ENCODE assay signal across 13 cellular contexts in the genomic region with DNA sequence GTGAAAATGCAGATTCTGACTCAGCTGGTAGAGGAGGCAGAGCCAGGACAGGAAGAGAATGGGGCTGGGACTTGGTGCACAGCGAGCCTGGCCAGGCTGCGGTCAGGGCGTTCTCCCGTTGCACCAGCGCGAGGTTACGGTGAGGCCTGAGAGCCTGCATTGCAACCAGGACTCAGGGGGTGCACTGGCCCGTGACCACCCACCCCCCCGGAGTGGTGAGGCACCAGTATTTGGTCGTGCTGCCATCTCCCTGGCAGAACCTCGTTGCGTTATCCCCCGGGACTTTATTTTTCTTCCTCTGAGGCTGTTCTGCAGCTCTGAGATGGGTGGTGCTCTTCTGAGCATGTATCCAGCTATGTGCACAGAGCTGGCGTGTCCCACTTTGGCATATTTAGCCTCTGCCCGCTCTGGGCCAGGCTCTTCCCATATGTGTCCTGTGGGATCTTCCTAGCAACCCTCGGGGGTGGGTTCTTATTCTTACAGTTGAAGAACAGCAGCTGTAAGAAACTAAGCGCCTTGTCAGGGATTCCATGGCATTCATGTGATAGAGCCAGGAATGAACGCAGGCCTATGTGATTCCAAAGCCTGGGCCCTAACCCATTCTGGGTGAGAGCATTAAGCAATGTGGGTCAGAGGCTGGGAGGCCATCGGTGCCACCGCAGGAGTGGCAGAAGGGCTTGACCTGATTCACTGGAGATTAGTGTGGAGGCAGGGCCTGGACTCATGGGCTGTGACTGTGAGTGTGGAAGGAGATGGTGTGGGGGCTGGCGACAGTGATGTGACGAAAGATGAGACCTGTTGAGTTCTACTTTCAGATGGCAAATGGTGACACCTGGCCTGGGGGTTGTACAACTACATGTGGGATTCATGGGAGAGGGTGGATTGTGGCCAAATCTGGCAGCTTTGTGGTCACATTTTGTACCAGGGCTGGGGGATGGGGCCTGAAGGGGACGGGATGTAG. TPM values are rescaled to one million over a fixed set of nuclear protein-coding genes. Genes with fewer than 3 reads are reported as not detected.
DNase-seq lines count a peak whose midpoint lies in the region; ATAC-seq and TF ChIP-seq lines count a peak whose summit lies in the region.
"Had no signal": no experiment of that assay in that cellular context is flagged by ENCODE, and none has a peak within 500 bp of the region (broad histone marks: within the 10 kb centered on the region; RNA-seq: fewer than 3 reads in every experiment).

No MANE protein-coding gene starts in this region.

- H3K27ac ChIP-seq in endodermal cell (ENCODE audit: low read depth, low read length): no peak overlapping the region
- H3K27ac ChIP-seq: cardiac muscle cell had no signal

- no peaks in the 10 kb centered on the region for H3K27me3 Mint-ChIP-seq in activated T-cell treated with anti-CD3 and anti-CD28 coated beads, Interleukin-2, amount 50 U/mL, for 24 hours
- H3K27me3 Mint-ChIP-seq in endodermal cell (ENCODE audit: insufficient read depth): peaks cover 11% of the 10 kb centered on the region
- H3K27me3 Mint-ChIP-seq in stimulated activated naive B cell treated with anti-CD40 and anti-IgM and Interleukin-4, amounts not matched to agents 10 μg/mL and 1 μg/mL and 100 μg/mL, for 72 hours: no peaks in the 10 kb centered on the region

- H3K36me3 ChIP-seq in endodermal cell (ENCODE audit: control insufficient read depth, insufficient read depth, low read length): no peaks in the 10 kb centered on the region
- H3K36me3 ChIP-seq: cardiac muscle cell had no signal

- peaks cover 72% of the 10 kb centered on the region for H3K4me1 Mint-ChIP-seq in activated T-cell treated with anti-CD3 and anti-CD28 coated beads, Interleukin-2, amount 50 U/mL, for 24 hours (ENCODE audit: low read depth)
- H3K4me1 Mint-ChIP-seq in endodermal cell: peaks cover 42% of the 10 kb centered on the region
- peaks cover 53 to 68% of the 10 kb centered on the region in 2 donors for H3K4me1 Mint-ChIP-seq in stimulated activated naive B cell treated with anti-CD40 and anti-IgM and Interleukin-4, amounts not matched to agents 10 μg/mL and 1 μg/mL and 100 μg/mL, for 72 hours

- H3K4me3 Mint-ChIP-seq in activated T-cell treated with anti-CD3 and anti-CD28 coated beads, Interleukin-2, amount 50 U/mL, for 24 hours: peak overlapping the region; percentile 89
- H3K4me3 Mint-ChIP-seq in endodermal cell: no peak overlapping the region
- peak overlapping the region; percentile 33 to 64 for H3K4me3 Mint-ChIP-seq in stimulated activated naive B cell treated with anti-CD40 and anti-IgM and Interleukin-4, amounts not matched to agents 10 μg/mL and 1 μg/mL and 100 μg/mL, for 72 hours

- no peaks in the 10 kb centered on the region for H3K9me3 Mint-ChIP-seq in activated T-cell treated with anti-CD3 and anti-CD28 coated beads, Interleukin-2, amount 50 U/mL, for 24 hours
- H3K9me3 Mint-ChIP-seq in endodermal cell: no peaks in the 10 kb centered on the region
- H3K9me3 Mint-ChIP-seq in stimulated activated naive B cell treated with anti-CD40 and anti-IgM and Interleukin-4, amounts not matched to agents 10 μg/mL and 1 μg/mL and 100 μg/mL, for 72 hours: no peaks in the 10 kb centered on the region

- H3K27ac Mint-ChIP-seq in activated T-cell treated with anti-CD3 and anti-CD28 coated beads, Interleukin-2, amount 50 U/mL, for 24 hours: peak overlapping the region; percentile 72
- peak overlapping the region; percentile 36 for H3K27ac Mint-ChIP-seq in endodermal cell
- peak overlapping the region; percentile 60 for H3K27ac Mint-ChIP-seq in stimulated activated naive B cell treated with anti-CD40 and anti-IgM and Interleukin-4, amounts not matched to agents 10 μg/mL and 1 μg/mL and 100 μg/mL, for 72 hours

- no peaks in the 10 kb centered on the region for H3K4me1 ChIP-seq in endodermal cell (ENCODE audit: control insufficient read depth, insufficient read depth, low read length)

- peak; percentile 22 for ATAC-seq in HG03565 (IDR thresholded peaks at IDR 0.05; ENCODE audit: unreplicated experiment)
- peak in 1 of 2 donors; percentile 2 for ATAC-seq in stimulated activated naive B cell treated with anti-CD40 and anti-IgM and Interleukin-4, amounts not matched to agents 10 μg/mL and 1 μg/mL and 100 μg/mL, for 72 hours (replicated peaks)
- ATAC-seq in HG02981 (IDR thresholded peaks at IDR 0.05; ENCODE audit: unreplicated experiment): no peak

- DNase-seq in activated T-cell treated with anti-CD3 and anti-CD28 coated beads, Interleukin-2, amount 50 U/mL, for 24 hours: no peak
- DNase-seq in activated T-cell treated with anti-CD3 and anti-CD28 coated beads, Interleukin-2, amount 50 U/mL, for 48 hours: no peak
- DNase-seq in endodermal cell: peak; percentile 34
- DNase-seq in stimulated activated naive B cell treated with anti-CD40 and anti-IgM and Interleukin-4, amounts not matched to agents 10 μg/mL and 1 μg/mL and 100 μg/mL, for 72 hours: peak; percentile 36
- DNase-seq in activated effector memory CD4-positive, alpha-beta T cell treated with anti-CD3 and anti-CD28 coated beads, Interleukin-2, amount 50 U/mL, for 16 hours: no peak
- DNase-seq in stimulated activated CD4-positive, alpha-beta T cell treated with anti-CD3 and anti-CD28 coated beads, Interleukin-15, amount 100 ng/mL, for 24 hours: no peak
- DNase-seq: islet precursor cell; MM.1S; stimulated activated CD4-positive, alpha-beta T cell treated with anti-CD3 and anti-CD28 coated beads, Interleukin-4, amount 100 ng/mL, for 1 hour; T1000 had no signal

- WGBS in endodermal cell (ENCODE audit: insufficient coverage in 1 of 2, insufficient read length in 1 of 2), 2 experiments: 95% methylated on average over 13 to 23 of the region's 23 CpGs

- no peak overlapping the region for H3K4me3 ChIP-seq in endodermal cell (ENCODE audit: low read length)
- H3K4me3 ChIP-seq: cardiac muscle cell had no signal

- TF ChIP-seq CTCF in endodermal cell (conservative IDR thresholded peaks at IDR 0.05): no peak

- H3K9ac ChIP-seq in endodermal cell (ENCODE audit: extremely low read depth, low read length, poor library complexity, severe bottlenecking): no peak overlapping the region

- H3K9me3 ChIP-seq in endodermal cell (ENCODE audit: control insufficient read depth, low read length): no peaks in the 10 kb centered on the region

- peaks cover 35% of the 10 kb centered on the region for H3K36me3 Mint-ChIP-seq in activated T-cell treated with anti-CD3 and anti-CD28 coated beads, Interleukin-2, amount 50 U/mL, for 24 hours (ENCODE audit: low read depth)
- no peaks in the 10 kb centered on the region for H3K36me3 Mint-ChIP-seq in endodermal cell (ENCODE audit: low read depth)
- peaks cover 7 to 17% of the 10 kb centered on the region in 2 donors for H3K36me3 Mint-ChIP-seq in stimulated activated naive B cell treated with anti-CD40 and anti-IgM and Interleukin-4, amounts not matched to agents 10 μg/mL and 1 μg/mL and 100 μg/mL, for 72 hours

- peaks cover 9% of the 10 kb centered on the region for H3K27me3 ChIP-seq in endodermal cell (ENCODE audit: control insufficient read depth, insufficient read depth, low read length, poor library complexity, severe bottlenecking)
- H3K27me3 ChIP-seq: cardiac muscle cell had no signal

RNA-seq across cellular contexts. Expression of gene TADA2B, which starts 3.1 kb away (rescaled TPM):
- total RNA-seq in endodermal cell: 10 to 100 TPM; 17.3 to 17.5 TPM
- 11.6 TPM for polyA plus RNA-seq in endodermal cell (2013, experiment 1 of 2)
- polyA plus RNA-seq in endodermal cell (2013, experiment 2 of 2): 10.6 TPM

RNA-seq across cellular contexts. Expression of gene GRPEL1, which starts 21.6 kb away (rescaled TPM):
- 10 to 100 TPM; 18.5 to 25.5 TPM for total RNA-seq in endodermal cell
- polyA plus RNA-seq in endodermal cell (2013, experiment 1 of 2): 16.3 TPM
- polyA plus RNA-seq in endodermal cell (2013, experiment 2 of 2): 14.6 TPM

Comparison
In these comparisons a context has a peak if more than half of its experiments do, and no peak if none do; other contexts are left out.
1. DNase-seq: peak in endodermal cell (single experiment) and stimulated activated naive B cell treated with anti-CD40 and anti-IgM and Interleukin-4, amounts not matched to agents 10 μg/mL and 1 μg/mL and 100 μg/mL, for 72 hours (single experiment); none in activated T-cell treated with anti-CD3 and anti-CD28 coated beads, Interleukin-2, amount 50 U/mL, for 24 hours (single experiment), activated T-cell treated with anti-CD3 and anti-CD28 coated beads, Interleukin-2, amount 50 U/mL, for 48 hours (0 of 2), activated effector memory CD4-positive, alpha-beta T cell treated with anti-CD3 and anti-CD28 coated beads, Interleukin-2, amount 50 U/mL, for 16 hours (single experiment) and stimulated activated CD4-positive, alpha-beta T cell treated with anti-CD3 and anti-CD28 coated beads, Interleukin-15, amount 100 ng/mL, for 24 hours (single experiment).
2. Peak in every context shown above with its lines, with median percentiles within 50 percentile points of each other: H3K27ac Mint-ChIP-seq.